ENCODE assay signal across 11 cellular contexts in the genomic region with DNA sequence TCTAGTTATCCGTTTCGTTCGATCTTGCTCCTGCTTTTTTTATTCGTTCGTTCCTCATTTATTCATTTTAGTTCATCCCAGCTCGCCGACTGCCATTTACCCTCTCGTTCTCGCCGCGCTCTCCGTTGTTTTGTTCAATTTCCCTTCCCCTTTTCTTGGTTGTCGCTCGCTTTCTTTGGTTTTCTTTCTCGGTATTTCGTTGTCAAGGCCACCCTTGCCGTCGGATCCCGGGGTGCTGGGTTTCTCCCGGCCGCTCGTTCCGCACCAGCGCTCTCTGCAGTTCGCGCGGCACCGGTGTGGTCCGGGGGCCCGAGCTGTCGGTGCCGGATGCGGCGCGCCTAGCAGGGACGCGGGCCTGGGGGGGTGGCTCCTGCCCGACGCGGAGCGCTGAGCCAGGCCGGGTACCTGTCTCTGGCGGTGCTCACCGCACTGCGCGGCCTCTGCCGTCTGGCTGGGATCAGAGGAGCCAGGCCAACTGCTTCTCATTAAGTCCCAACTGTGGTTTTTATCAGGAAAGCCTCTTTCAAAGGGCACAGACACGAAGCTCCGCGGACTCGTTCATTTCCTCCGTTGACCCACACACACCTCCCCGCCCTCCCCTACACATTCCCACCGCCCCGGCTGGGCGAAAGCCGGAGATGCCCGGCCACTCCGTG. TPM values are rescaled to one million over a fixed set of nuclear protein-coding genes. Genes with fewer than 3 reads are reported as not detected.
DNase-seq lines count a peak whose midpoint lies in the region; ATAC-seq lines count a peak whose summit lies in the region.
"Had no signal": no experiment of that assay in that cellular context is flagged by ENCODE, and none has a peak within 500 bp of the region (broad histone marks: within the 10 kb centered on the region; RNA-seq: fewer than 3 reads in every experiment).

No MANE protein-coding gene starts in this region.

- CTCF ChIA-PET in activated CD4-positive, alpha-beta T cell treated with anti-CD3 and anti-CD28 coated beads, Interleukin-2, amount 10 ng/mL, durations not matched to agents 7 days and 5 days (lab: Charles Lee): interaction anchor here (1.1 kb wide), 1 partner anchor 9 kb away, joined by 4 read pairs; no protein-coding TSS in a partner anchor

- DNase-seq in activated CD4-positive, alpha-beta T cell treated with anti-CD3 and anti-CD28 coated beads, Interleukin-2, amount 10 ng/mL, durations not matched to agents 7 days and 5 days: peak; percentile 21
- DNase-seq in activated CD4-positive, alpha-beta T cell treated with anti-CD3 and anti-CD28 coated beads for 1 hour: no peak
- DNase-seq in activated T-helper 1 cell treated with anti-CD3 and anti-CD28 coated beads, Interleukin-12 subunit alpha, Interleukin-12 subunit beta, Interleukin-2, Interleukin-4 antibody, amounts not matched to agents 30 ng/mL and 10 ng/mL and 1 ng/mL, durations not matched to agents 14 hours and 24 hours and 36 hours (ENCODE audit: low spot score): no peak
- DNase-seq in cardiac septum (ENCODE audit: low spot score) (no peak), NCI-H774 (lab: John Stamatoyannopoulos, UW) (no peak)
- DNase-seq: NCI-H2171 had no signal

- intact Hi-C loops in activated T-helper 1 cell treated with anti-CD3 and anti-CD28 coated beads, Interleukin-12 subunit alpha, Interleukin-12 subunit beta, Interleukin-2, Interleukin-4 antibody, amounts not matched to agents 30 ng/mL and 10 ng/mL and 1 ng/mL, durations not matched to agents 14 hours and 24 hours and 36 hours (cut with micrococcal nuclease): loop anchor here (1.0 kb wide), 1 partner anchor 15 kb away; no protein-coding TSS in a partner anchor
- intact Hi-C loops in cardiac septum (cut with DNase I): no loop called here

- POLR2A ChIA-PET in activated CD4-positive, alpha-beta T cell treated with anti-CD3 and anti-CD28 coated beads, Interleukin-2, amount 10 ng/mL, durations not matched to agents 7 days and 5 days (lab: Charles Lee): no interaction called here

- ATAC-seq in stimulated activated memory B cell treated with anti-CD40 and anti-IgM and Interleukin-4, amounts not matched to agents 10 μg/mL and 1 μg/mL and 100 μg/mL, for 72 hours: peak; percentile 47
- no peak for ATAC-seq in HG03457 (IDR thresholded peaks at IDR 0.05; ENCODE audit: unreplicated experiment)

- H3K9me3 ChIP-seq in iPS-18c (ENCODE audit: control insufficient read depth, insufficient read depth, low read length): no peaks in the 10 kb centered on the region

- peaks cover 70% of the 10 kb centered on the region for H3K27me3 Mint-ChIP-seq in activated CD4-positive, alpha-beta T cell treated with anti-CD3 and anti-CD28 coated beads, Interleukin-2, amount 10 ng/mL, durations not matched to agents 7 days and 5 days
- peaks cover 64% of the 10 kb centered on the region for H3K27me3 Mint-ChIP-seq in activated T-helper 1 cell treated with anti-CD3 and anti-CD28 coated beads, Interleukin-12 subunit alpha, Interleukin-12 subunit beta, Interleukin-2, Interleukin-4 antibody, amounts not matched to agents 30 ng/mL and 10 ng/mL and 1 ng/mL, durations not matched to agents 14 hours and 24 hours and 36 hours (ENCODE audit: insufficient read depth)
- H3K27me3 Mint-ChIP-seq in stimulated activated memory B cell treated with anti-CD40 and anti-IgM and Interleukin-4, amounts not matched to agents 10 μg/mL and 1 μg/mL and 100 μg/mL, for 72 hours: peaks cover 72% of the 10 kb centered on the region

- H3K4me3 ChIP-seq in iPS-18c (ENCODE audit: insufficient read depth, low read depth, low read length): peak overlapping the region; percentile 34; the same call in 1 of the 2 replicates

- no peak overlapping the region for H3K4me3 Mint-ChIP-seq in activated CD4-positive, alpha-beta T cell treated with anti-CD3 and anti-CD28 coated beads, Interleukin-2, amount 10 ng/mL, durations not matched to agents 7 days and 5 days
- peak overlapping the region; percentile 53 for H3K4me3 Mint-ChIP-seq in activated T-helper 1 cell treated with anti-CD3 and anti-CD28 coated beads, Interleukin-12 subunit alpha, Interleukin-12 subunit beta, Interleukin-2, Interleukin-4 antibody, amounts not matched to agents 30 ng/mL and 10 ng/mL and 1 ng/mL, durations not matched to agents 14 hours and 24 hours and 36 hours
- H3K4me3 Mint-ChIP-seq in stimulated activated memory B cell treated with anti-CD40 and anti-IgM and Interleukin-4, amounts not matched to agents 10 μg/mL and 1 μg/mL and 100 μg/mL, for 72 hours: peak overlapping the region; percentile 68

- H3K9me3 Mint-ChIP-seq in activated CD4-positive, alpha-beta T cell treated with anti-CD3 and anti-CD28 coated beads, Interleukin-2, amount 10 ng/mL, durations not matched to agents 7 days and 5 days: no peaks in the 10 kb centered on the region
- no peaks in the 10 kb centered on the region for H3K9me3 Mint-ChIP-seq in activated T-helper 1 cell treated with anti-CD3 and anti-CD28 coated beads, Interleukin-12 subunit alpha, Interleukin-12 subunit beta, Interleukin-2, Interleukin-4 antibody, amounts not matched to agents 30 ng/mL and 10 ng/mL and 1 ng/mL, durations not matched to agents 14 hours and 24 hours and 36 hours
- H3K9me3 Mint-ChIP-seq in stimulated activated memory B cell treated with anti-CD40 and anti-IgM and Interleukin-4, amounts not matched to agents 10 μg/mL and 1 μg/mL and 100 μg/mL, for 72 hours: no peaks in the 10 kb centered on the region

- H3K4me1 Mint-ChIP-seq in activated CD4-positive, alpha-beta T cell treated with anti-CD3 and anti-CD28 coated beads, Interleukin-2, amount 10 ng/mL, durations not matched to agents 7 days and 5 days: peaks cover 5% of the 10 kb centered on the region
- peaks cover 12% of the 10 kb centered on the region for H3K4me1 Mint-ChIP-seq in activated T-helper 1 cell treated with anti-CD3 and anti-CD28 coated beads, Interleukin-12 subunit alpha, Interleukin-12 subunit beta, Interleukin-2, Interleukin-4 antibody, amounts not matched to agents 30 ng/mL and 10 ng/mL and 1 ng/mL, durations not matched to agents 14 hours and 24 hours and 36 hours (ENCODE audit: low read depth)
- peaks cover 26% of the 10 kb centered on the region for H3K4me1 Mint-ChIP-seq in stimulated activated memory B cell treated with anti-CD40 and anti-IgM and Interleukin-4, amounts not matched to agents 10 μg/mL and 1 μg/mL and 100 μg/mL, for 72 hours

- peak overlapping the region; percentile 54 for H3K27ac Mint-ChIP-seq in activated CD4-positive, alpha-beta T cell treated with anti-CD3 and anti-CD28 coated beads, Interleukin-2, amount 10 ng/mL, durations not matched to agents 7 days and 5 days
- H3K27ac Mint-ChIP-seq in activated T-helper 1 cell treated with anti-CD3 and anti-CD28 coated beads, Interleukin-12 subunit alpha, Interleukin-12 subunit beta, Interleukin-2, Interleukin-4 antibody, amounts not matched to agents 30 ng/mL and 10 ng/mL and 1 ng/mL, durations not matched to agents 14 hours and 24 hours and 36 hours: peak overlapping the region; percentile 85
- H3K27ac Mint-ChIP-seq in stimulated activated memory B cell treated with anti-CD40 and anti-IgM and Interleukin-4, amounts not matched to agents 10 μg/mL and 1 μg/mL and 100 μg/mL, for 72 hours: peak overlapping the region; percentile 6

- no peaks in the 10 kb centered on the region for H3K36me3 Mint-ChIP-seq in activated CD4-positive, alpha-beta T cell treated with anti-CD3 and anti-CD28 coated beads, Interleukin-2, amount 10 ng/mL, durations not matched to agents 7 days and 5 days (ENCODE audit: low read depth)
- peaks cover 7% of the 10 kb centered on the region for H3K36me3 Mint-ChIP-seq in activated T-helper 1 cell treated with anti-CD3 and anti-CD28 coated beads, Interleukin-12 subunit alpha, Interleukin-12 subunit beta, Interleukin-2, Interleukin-4 antibody, amounts not matched to agents 30 ng/mL and 10 ng/mL and 1 ng/mL, durations not matched to agents 14 hours and 24 hours and 36 hours (ENCODE audit: low read depth)
- H3K36me3 Mint-ChIP-seq in stimulated activated memory B cell treated with anti-CD40 and anti-IgM and Interleukin-4, amounts not matched to agents 10 μg/mL and 1 μg/mL and 100 μg/mL, for 72 hours: peaks cover 3% of the 10 kb centered on the region

RNA-seq across cellular contexts. Expression of a gene that starts 1.7 kb away (rescaled TPM):
- total RNA-seq in activated CD4-positive, alpha-beta T cell treated with anti-CD3 and anti-CD28 coated beads, Interleukin-2, amount 10 ng/mL, durations not matched to agents 7 days and 5 days: not detected
- not detected in 2 replicates for total RNA-seq in activated T-helper 1 cell treated with anti-CD3 and anti-CD28 coated beads, Interleukin-12 subunit alpha, Interleukin-12 subunit beta, Interleukin-2, Interleukin-4 antibody, amounts not matched to agents 30 ng/mL and 10 ng/mL and 1 ng/mL, durations not matched to agents 14 hours and 24 hours and 36 hours
- 0.22 TPM for total RNA-seq in cardiac septum
- total RNA-seq: glomerular endothelial cell; T-helper 1 cell treated with Interleukin-12 subunit alpha and Interleukin-12 subunit beta and Interleukin-4 antibody, amounts not matched to agents 30 ng/mL and 1 ng/mL, for 36 hours had no signal

RNA-seq across cellular contexts. Expression of a gene that starts 34.4 kb away (rescaled TPM):
- total RNA-seq in activated CD4-positive, alpha-beta T cell treated with anti-CD3 and anti-CD28 coated beads, Interleukin-2, amount 10 ng/mL, durations not matched to agents 7 days and 5 days: 10 to 100 TPM; 33.4 to 35.9 TPM
- total RNA-seq in activated T-helper 1 cell treated with anti-CD3 and anti-CD28 coated beads, Interleukin-12 subunit alpha, Interleukin-12 subunit beta, Interleukin-2, Interleukin-4 antibody, amounts not matched to agents 30 ng/mL and 10 ng/mL and 1 ng/mL, durations not matched to agents 14 hours and 24 hours and 36 hours: 41.5 and 43.7 TPM in 2 replicates
- 23.8 TPM for total RNA-seq in cardiac septum

RNA-seq across cellular contexts. Expression of a gene that starts 43.5 kb away (rescaled TPM):
- total RNA-seq in activated CD4-positive, alpha-beta T cell treated with anti-CD3 and anti-CD28 coated beads, Interleukin-2, amount 10 ng/mL, durations not matched to agents 7 days and 5 days: not detected
- not detected in 2 replicates for total RNA-seq in activated T-helper 1 cell treated with anti-CD3 and anti-CD28 coated beads, Interleukin-12 subunit alpha, Interleukin-12 subunit beta, Interleukin-2, Interleukin-4 antibody, amounts not matched to agents 30 ng/mL and 10 ng/mL and 1 ng/mL, durations not matched to agents 14 hours and 24 hours and 36 hours
- not detected for total RNA-seq in cardiac septum
- total RNA-seq: glomerular endothelial cell; T-helper 1 cell treated with Interleukin-12 subunit alpha and Interleukin-12 subunit beta and Interleukin-4 antibody, amounts not matched to agents 30 ng/mL and 1 ng/mL, for 36 hours had no signal

Comparison
In these comparisons a context has a peak if more than half of its experiments do, and no peak if none do; other contexts are left out.
1. H3K27ac Mint-ChIP-seq: peak in every context shown above with its lines; median percentile 85 in activated T-helper 1 cell treated with anti-CD3 and anti-CD28 coated beads, Interleukin-12 subunit alpha, Interleukin-12 subunit beta, Interleukin-2, Interleukin-4 antibody, amounts not matched to agents 30 ng/mL and 10 ng/mL and 1 ng/mL, durations not matched to agents 14 hours and 24 hours and 36 hours; 54 in activated CD4-positive, alpha-beta T cell treated with anti-CD3 and anti-CD28 coated beads, Interleukin-2, amount 10 ng/mL, durations not matched to agents 7 days and 5 days; 6 in stimulated activated memory B cell treated with anti-CD40 and anti-IgM and Interleukin-4, amounts not matched to agents 10 μg/mL and 1 μg/mL and 100 μg/mL, for 72 hours.